8 cellular contexts compared by ENCODE assay signal in genomic region chr17:34542700-34543336, GRCh38. TPM values are rescaled to one million over a fixed set of nuclear protein-coding genes. Genes with fewer than 3 reads are reported as not detected.
DNase-seq lines count a peak whose midpoint lies in the region; ATAC-seq lines count a peak whose summit lies in the region.

No MANE protein-coding gene starts in this region.

- H3K4me1 ChIP-seq in adipocyte (ENCODE audit: control insufficient read depth, insufficient read depth, low read length), result no peaks in the 10 kb centered on the region

- H3K9ac ChIP-seq in adipocyte (ENCODE audit: low read length), result no peak overlapping the region

- peaks cover 66% of the 10 kb centered on the region for H3K27me3 ChIP-seq in adipocyte (replicated peaks; ENCODE audit: control insufficient read depth, insufficient read depth, low read length)

- DNase-seq in activated gamma-delta T cell treated with Interleukin-2 at 50 U/mL for 16 hours, result peak; percentile 60
- DNase-seq in activated gamma-delta T cell (lab: John Stamatoyannopoulos, UW), result no peak
- peak; percentile 22 for DNase-seq in SKM-1 (lab: John Stamatoyannopoulos, UW; ENCODE audit: unreplicated experiment)
- DNase-seq in adipocyte (ENCODE audit: low read depth), result peak; percentile 48
- DNase-seq in left lobe of liver (ENCODE audit: low spot score), result no peak
- peak; percentile 2 for DNase-seq in stimulated activated CD8-positive, alpha-beta memory T cell treated with anti-CD3 and anti-CD28 coated beads, Interleukin-12 subunit alpha, Interleukin-12 subunit beta, amount 100 ng/mL, for 4 hours (ENCODE audit: low read depth)
- no peak for DNase-seq in NCI-H510A (lab: John Stamatoyannopoulos, UW)

- no peaks in the 10 kb centered on the region for H3K9me3 ChIP-seq in adipocyte (ENCODE audit: control insufficient read depth, low read length)

- H3K4me3 ChIP-seq in adipocyte (ENCODE audit: low read length), result no peak overlapping the region

- peak; percentile 64 for ATAC-seq in left lobe of liver
- no peak for ATAC-seq in HG03521 (IDR thresholded peaks at IDR 0.05; ENCODE audit: unreplicated experiment)

- H3K36me3 ChIP-seq in adipocyte (ENCODE audit: control insufficient read depth, insufficient read depth, low read length, severe bottlenecking), result no peaks in the 10 kb centered on the region

RNA-seq across cellular contexts. Expression of gene TMEM132E, which starts 36.6 kb away (rescaled TPM):
- total RNA-seq in left lobe of liver, result 0.65 TPM

Comparison
In these comparisons a context has a peak if more than half of its experiments do, and no peak if none do; other contexts are left out.
1. DNase-seq: peak in activated gamma-delta T cell treated with Interleukin-2 at 50 U/mL for 16 hours (single experiment), SKM-1 (single experiment), adipocyte (single experiment) and stimulated activated CD8-positive, alpha-beta memory T cell treated with anti-CD3 and anti-CD28 coated beads, Interleukin-12 subunit alpha, Interleukin-12 subunit beta, amount 100 ng/mL, for 4 hours (single experiment); none in activated gamma-delta T cell (single experiment), left lobe of liver (single experiment) and NCI-H510A (single experiment).